36 cellular contexts compared by ENCODE assay signal in the genomic region with DNA sequence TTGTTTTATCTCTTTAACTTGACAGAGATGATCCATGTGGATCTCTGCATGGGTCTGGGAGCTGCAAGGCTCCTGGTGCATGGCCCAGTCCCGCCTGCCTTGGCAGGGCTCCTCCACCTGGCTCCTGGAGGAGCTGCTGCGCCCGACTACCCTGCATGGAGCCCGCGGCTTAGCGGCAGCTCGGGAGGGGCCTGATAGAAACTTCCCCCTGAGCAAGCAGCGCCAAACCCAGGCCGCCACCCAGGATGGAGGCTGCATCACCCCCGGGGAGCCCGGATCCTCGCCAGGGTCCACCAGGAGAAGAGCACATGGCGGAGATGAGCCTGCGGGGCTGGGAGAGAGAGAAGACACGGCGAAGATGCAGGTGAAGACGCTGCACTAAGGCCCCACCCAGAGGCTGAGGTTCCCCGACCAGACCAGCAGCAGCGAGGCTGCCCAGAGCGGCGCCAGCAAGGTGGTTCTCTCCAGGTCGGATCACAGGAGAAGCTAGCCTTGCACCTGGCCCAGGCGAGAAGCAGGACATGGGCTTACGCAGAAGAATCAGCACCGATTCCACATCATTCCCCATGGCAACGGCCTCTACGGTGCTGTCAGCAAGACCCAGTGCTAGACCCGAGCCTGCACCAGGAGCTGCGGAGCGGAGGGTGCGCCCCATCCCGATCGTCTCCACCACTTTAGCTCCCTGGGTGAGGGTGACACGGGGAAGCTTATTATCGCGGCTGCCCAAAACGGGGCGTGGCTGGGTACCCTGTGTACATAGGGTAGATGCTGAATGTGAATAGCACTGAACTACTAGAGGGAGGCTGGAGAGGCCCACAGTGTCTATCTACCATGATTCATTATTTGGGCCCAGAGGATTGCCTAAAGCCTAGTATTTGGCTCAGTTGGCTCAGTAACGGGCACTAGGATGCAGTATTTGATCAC. TPM values are rescaled to one million over a fixed set of nuclear protein-coding genes. Genes with fewer than 3 reads are reported as not detected.
"Had no signal": no experiment of that assay in that cellular context is flagged by ENCODE, and none has a peak within 500 bp of the region (broad histone marks: within the 10 kb centered on the region; RNA-seq: fewer than 3 reads in every experiment).

No MANE protein-coding gene starts in this region.

- FAIRE-seq: RCC 7860 had no signal

- H3K36me3 ChIP-seq: ascending aorta, cardiac muscle cell, WERI-Rb-1 had no signal

- H2AFZ ChIP-seq: PC-9 had no signal

- H3K9me3 ChIP-seq: ascending aorta had no signal

- H3K9me3 Mint-ChIP-seq: activated CD4-positive, alpha-beta T cell treated with anti-CD3 and anti-CD28 coated beads, Interleukin-2, amount 10 ng/mL, durations not matched to agents 24 days and 14 days; activated CD8-positive, alpha-beta T cell treated with anti-CD3 and anti-CD28 coated beads for 36 hours; activated naive CD8-positive, alpha-beta T cell treated with anti-CD3 and anti-CD28 coated beads for 36 hours; activated T-cell treated with anti-CD3 and anti-CD28 coated beads, Interleukin-2, amount 50 U/mL, for 72 hours; activated T-helper 17 cell treated with anti-CD3 and anti-CD28 coated beads, Interleukin-2, amount 50 U/mL, for 72 hours; central memory CD8-positive, alpha-beta T cell; T-cell had no signal

- H3K4me3 ChIP-seq: ascending aorta, cardiac muscle cell, PC-9 had no signal

- DNase-seq: activated CD4-positive, alpha-beta T cell treated with anti-CD3 and anti-CD28 coated beads, Interleukin-2, amount 10 ng/mL, durations not matched to agents 24 days and 14 days; activated CD4-positive, alpha-beta T cell treated with anti-CD3 and anti-CD28 coated beads, Interleukin-2, amount 50 U/mL, for 4 hours; activated CD8-positive, alpha-beta T cell treated with anti-CD3 and anti-CD28 coated beads for 36 hours; activated effector memory CD4-positive, alpha-beta T cell treated with anti-CD3 and anti-CD28 coated beads, Interleukin-2, amount 50 U/mL, for 16 hours; activated naive CD4-positive, alpha-beta T cell; activated naive CD4-positive, alpha-beta T cell treated with anti-CD3 and anti-CD28 coated beads, Interleukin-2, amount 50 U/mL, for 16 hours; activated naive CD8-positive, alpha-beta T cell treated with anti-CD3 and anti-CD28 coated beads for 36 hours; activated T-cell treated with anti-CD3 and anti-CD28 coated beads, Interleukin-2, amount 50 U/mL, for 1 hour; activated T-cell treated with anti-CD3 and anti-CD28 coated beads, Interleukin-2, amount 50 U/mL, for 72 hours; amygdala; NCI-H1105; NCI-H1417 treated with DMSO at 0.1 percent for 48 hours; NCI-H1694; NCI-H1930; NCI-H2081 treated with DMSO at 0.1 percent for 48 hours; NCI-H345; NCI-H526; NCI-H748 treated with DMSO at 0.1 percent for 48 hours; PC-9; SIG-M5; T-cell; T1000; WERI-Rb-1 had no signal

- H3K27ac Mint-ChIP-seq: activated CD4-positive, alpha-beta T cell treated with anti-CD3 and anti-CD28 coated beads, Interleukin-2, amount 10 ng/mL, durations not matched to agents 24 days and 14 days; activated CD8-positive, alpha-beta T cell treated with anti-CD3 and anti-CD28 coated beads for 36 hours; activated naive CD8-positive, alpha-beta T cell treated with anti-CD3 and anti-CD28 coated beads for 36 hours; activated T-cell treated with anti-CD3 and anti-CD28 coated beads, Interleukin-2, amount 50 U/mL, for 72 hours; activated T-helper 17 cell treated with anti-CD3 and anti-CD28 coated beads, Interleukin-2, amount 50 U/mL, for 72 hours; T-cell had no signal

- ATAC-seq: activated CD8-positive, alpha-beta T cell treated with anti-CD3 and anti-CD28 coated beads for 36 hours; activated T-cell treated with anti-CD3 and anti-CD28 coated beads, Interleukin-2, amount 50 U/mL, for 72 hours; activated T-helper 17 cell treated with anti-CD3 and anti-CD28 coated beads, Interleukin-2, amount 50 U/mL, for 72 hours; Right ventricle myocardium inferior; SK-N-SH treated with all-trans-retinoic acid at 6 μM for 48 hours; T-cell had no signal

- H3K4me2 ChIP-seq: PC-9 had no signal

- H3K4me3 Mint-ChIP-seq: activated CD4-positive, alpha-beta T cell treated with anti-CD3 and anti-CD28 coated beads, Interleukin-2, amount 10 ng/mL, durations not matched to agents 24 days and 14 days; activated CD8-positive, alpha-beta T cell treated with anti-CD3 and anti-CD28 coated beads for 36 hours; activated naive CD8-positive, alpha-beta T cell treated with anti-CD3 and anti-CD28 coated beads for 36 hours; activated T-cell treated with anti-CD3 and anti-CD28 coated beads, Interleukin-2, amount 50 U/mL, for 72 hours; activated T-helper 17 cell treated with anti-CD3 and anti-CD28 coated beads, Interleukin-2, amount 50 U/mL, for 72 hours; central memory CD8-positive, alpha-beta T cell; T-cell had no signal

- H3K4me1 ChIP-seq: ascending aorta had no signal

- H3K27ac ChIP-seq: ascending aorta, cardiac muscle cell, PC-9, RWPE1, WERI-Rb-1 had no signal

- H3K27me3 ChIP-seq: ascending aorta had no signal

- H3K36me3 Mint-ChIP-seq: activated naive CD8-positive, alpha-beta T cell treated with anti-CD3 and anti-CD28 coated beads for 36 hours; T-cell had no signal

RNA-seq across cellular contexts. Expression of gene VPREB1, which starts 41.3 kb away (rescaled TPM):
- total RNA-seq: activated CD4-positive, alpha-beta T cell treated with anti-CD3 and anti-CD28 coated beads, Interleukin-2, amount 10 ng/mL, durations not matched to agents 24 days and 14 days; activated CD8-positive, alpha-beta memory T cell treated with anti-CD3 and anti-CD28 coated beads for 36 hours; activated CD8-positive, alpha-beta T cell treated with anti-CD3 and anti-CD28 coated beads for 36 hours; activated naive CD8-positive, alpha-beta T cell treated with anti-CD3 and anti-CD28 coated beads for 36 hours; activated T-cell treated with anti-CD3 and anti-CD28 coated beads, Interleukin-2, amount 50 U/mL, for 72 hours; activated T-helper 17 cell treated with anti-CD3 and anti-CD28 coated beads, Interleukin-2, amount 50 U/mL, for 72 hours; ascending aorta; cardiac muscle cell; M059J; NCI-H460; PC-9; Right ventricle myocardium inferior; SK-MEL-5; T-cell; T-helper 2 cell treated with Interferon-gamma antibody and Interleukin-4, amounts not matched to agents 100 ng/mL and 5 ng/mL, for 36 hours had no signal
- polyA plus RNA-seq: cardiac muscle cell had no signal
